Comparison of ENCODE assay signal across 10 cellular contexts in the genomic region with DNA sequence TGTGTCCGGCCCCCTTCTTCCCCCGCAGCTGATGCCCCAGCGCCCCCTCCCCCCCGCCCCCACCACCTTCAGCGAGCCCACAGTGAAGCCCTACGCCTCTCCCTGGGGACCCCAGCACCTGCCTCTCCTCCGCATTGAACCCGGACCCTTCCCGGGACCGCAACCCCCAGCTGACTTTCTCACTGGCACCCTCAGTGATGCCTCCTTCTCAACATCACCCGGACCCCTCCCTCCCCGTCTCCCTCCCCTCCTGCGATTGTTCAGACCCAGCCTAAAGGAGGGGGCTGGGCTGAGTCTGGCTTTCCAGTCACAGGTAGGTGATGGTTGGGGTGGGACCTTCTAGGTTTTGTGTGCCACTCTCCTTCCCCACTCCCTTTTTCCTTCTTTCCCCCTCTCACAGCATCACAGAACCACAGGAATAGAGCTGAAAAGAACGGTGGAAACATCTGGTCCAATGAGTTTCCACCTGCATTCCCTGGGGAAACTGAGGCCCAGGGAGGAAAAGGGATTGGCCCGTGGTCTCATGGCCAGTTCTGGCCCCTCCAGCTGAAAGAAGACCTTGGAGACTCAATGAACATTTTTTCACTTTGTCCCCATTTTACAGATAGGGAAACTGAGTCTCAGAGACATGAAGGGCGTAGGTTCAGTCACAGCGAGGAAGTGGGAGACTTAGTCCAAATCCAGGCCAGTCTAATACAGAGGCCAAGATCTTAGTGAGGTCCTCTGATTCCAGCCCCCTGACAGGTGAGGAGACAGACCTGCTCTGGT. TPM values are rescaled to one million over a fixed set of nuclear protein-coding genes. Genes with fewer than 3 reads are reported as not detected.
DNase-seq lines count a peak whose midpoint lies in the region; ATAC-seq and TF ChIP-seq lines count a peak whose summit lies in the region.
"Had no signal": no experiment of that assay in that cellular context is flagged by ENCODE, and none has a peak within 500 bp of the region (broad histone marks: within the 10 kb centered on the region; RNA-seq: fewer than 3 reads in every experiment).

No MANE protein-coding gene starts in this region.

- peak overlapping the region; percentile 41 for H2BK12ac ChIP-seq in neuronal stem cell (ENCODE audit: low read length)

- no peak for TF ChIP-seq POLR2A in esophagus squamous epithelium (IDR thresholded peaks at IDR 0.05)

- peak overlapping the region; percentile 83 for H3K18ac ChIP-seq in neuronal stem cell (ENCODE audit: low read length)

- H3K79me2 ChIP-seq in Karpas-422 (ENCODE audit: low read length), result 0 out of 2 replicates have a peak, but pooled peaks cover 6% of the 10 kb centered on the region

- TF ChIP-seq CTCF in BE2C (IDR thresholded peaks at IDR 0.05; ENCODE audit: low read depth, low read length) (no peak), esophagus squamous epithelium (IDR thresholded peaks at IDR 0.05) (no peak), left lung (IDR thresholded peaks at IDR 0.05) (no peak)

- no peaks in the 10 kb centered on the region for H3K79me1 ChIP-seq in neuronal stem cell (ENCODE audit: low read depth, low read length)

- H3K36me3 ChIP-seq in BE2C (no peaks in the 10 kb centered on the region), Karpas-422 (ENCODE audit: insufficient read depth, low read length) (0 out of 2 replicates have a peak, but pooled peaks cover 3% of the 10 kb centered on the region), esophagus squamous epithelium (no peaks in the 10 kb centered on the region), neuronal stem cell (replicated peaks in 1 of 2; ENCODE audit: control insufficient read depth in 2 of 2, insufficient read depth in 2 of 2, low read length in 2 of 2) (no peaks in the 10 kb centered on the region), left lung (no peaks in the 10 kb centered on the region)

- no peak overlapping the region for H3K23ac ChIP-seq in neuronal stem cell (ENCODE audit: low read depth, low read length, poor library complexity)

- H3K27ac ChIP-seq in Karpas-422 (ENCODE audit: low read length) (peak overlapping the region; percentile 97), esophagus squamous epithelium (peak overlapping the region; percentile 58 to 89 (median 87)), neuronal stem cell (replicated peaks; ENCODE audit: low read length) (no peak overlapping the region), left lung (no peak overlapping the region)

- H2BK5ac ChIP-seq in neuronal stem cell (ENCODE audit: low read length), result peak overlapping the region; percentile 22

- H4K91ac ChIP-seq in neuronal stem cell (ENCODE audit: low read depth, low read length, poor library complexity), result no peak overlapping the region

- no peaks in the 10 kb centered on the region for H3K9me3 ChIP-seq in BE2C
- H3K9me3 ChIP-seq in Karpas-422 (ENCODE audit: low read length), result no peaks in the 10 kb centered on the region
- no peaks in the 10 kb centered on the region for H3K9me3 ChIP-seq in esophagus squamous epithelium
- peaks cover 0 to 1% of the 10 kb centered on the region in 2 donors for H3K9me3 ChIP-seq in neuronal stem cell (replicated peaks in 1 of 2; ENCODE audit: control insufficient read depth in 2 of 2, insufficient read depth in 1 of 2, low read depth in 1 of 2, low read length in 2 of 2)
- no peaks in the 10 kb centered on the region for H3K9me3 ChIP-seq in left lung

- peak overlapping the region; percentile 97 for H3K9ac ChIP-seq in Karpas-422 (ENCODE audit: low read length)
- no peak overlapping the region for H3K9ac ChIP-seq in neuronal stem cell (ENCODE audit: low read depth, low read length, poor library complexity)

- H3K9me2 ChIP-seq in Karpas-422 (replicated peaks; ENCODE audit: insufficient read depth, low read length), result no peaks in the 10 kb centered on the region

- intact Hi-C loops in esophagus squamous epithelium (cut with DNase I) (no loop called here), left lung (cut with DNase I) (no loop called here)

- H2AK5ac ChIP-seq in neuronal stem cell (ENCODE audit: low read depth, low read length), result peak overlapping the region; percentile 75

- no peak overlapping the region for H4K8ac ChIP-seq in neuronal stem cell (ENCODE audit: low read depth, low read length)

- no peak overlapping the region for H2BK15ac ChIP-seq in neuronal stem cell (ENCODE audit: low read length)

- H3K4me3 ChIP-seq in BE2C (ENCODE audit: low read depth, low read length) (peak overlapping the region; percentile 62; the same call in 1 of the 2 replicates), Karpas-422 (ENCODE audit: low read length) (peak overlapping the region; percentile 90), esophagus squamous epithelium (peak overlapping the region; percentile 34 to 66 (median 60)), neuronal stem cell (ENCODE audit: low read length in 2 of 2) (peak overlapping the region in 1 of 2 donors; percentile 50), left lung (peak overlapping the region in 1 of 2 donors; percentile 49)

- peak overlapping the region; percentile 95 for H3K4me2 ChIP-seq in Karpas-422 (ENCODE audit: low read depth, low read length, poor library complexity, severe bottlenecking)
- peak overlapping the region; percentile 86 for H3K4me2 ChIP-seq in neuronal stem cell (ENCODE audit: insufficient read depth, low read length, poor library complexity, severe bottlenecking)

- peak overlapping the region; percentile 47 for H3K14ac ChIP-seq in neuronal stem cell (ENCODE audit: low read length)

- no peak overlapping the region for H2BK120ac ChIP-seq in neuronal stem cell (ENCODE audit: low read depth, low read length)

- 61 to 75% methylated on average over 4 to 10 of the region's 17 CpGs for WGBS in esophagus squamous epithelium, 2 donors
- WGBS in neuronal stem cell (ENCODE audit: extremely low coverage in 2 of 2, insufficient read length in 2 of 2, insufficient replicate concordance in 1 of 2), 2 donors, result no CpG with 5 or more reads among the region's 17 CpGs

- no peak for ATAC-seq in left lung
- ATAC-seq in HG03175 (IDR thresholded peaks at IDR 0.05; ENCODE audit: unreplicated experiment), result no peak

- H4K20me1 ChIP-seq in Karpas-422 (ENCODE audit: insufficient read depth, low read depth, low read length), result no peaks in the 10 kb centered on the region

- no peaks in the 10 kb centered on the region for H3K27me3 ChIP-seq in BE2C
- no peaks in the 10 kb centered on the region for H3K27me3 ChIP-seq in Karpas-422 (ENCODE audit: low read length)
- no peaks in the 10 kb centered on the region for H3K27me3 ChIP-seq in esophagus squamous epithelium
- peaks cover 0 to 6% (median 0%) of the 10 kb centered on the region in 3 experiments for H3K27me3 ChIP-seq in neuronal stem cell (ENCODE audit: control insufficient read depth in 3 of 3, insufficient read depth in 3 of 3, low read depth in 1 of 3, low read length in 3 of 3)
- peaks cover 0 to 28% of the 10 kb centered on the region in 2 donors for H3K27me3 ChIP-seq in left lung

- no peak overlapping the region for H2AFZ ChIP-seq in Karpas-422 (ENCODE audit: low read length)
- peak overlapping the region; percentile 96 for H2AFZ ChIP-seq in neuronal stem cell (ENCODE audit: low read length)

- DNase-seq in BE2C (no peak), Karpas-422 (peak; percentile 91), esophagus squamous epithelium (lab: John Stamatoyannopoulos, UW) (no peak), neuronal stem cell (ENCODE audit: low spot score) (no peak), left lung (no peak), SK-N-DZ (ENCODE audit: low spot score) (no peak), NCI-H1436 (lab: John Stamatoyannopoulos, UW) (no peak)
- DNase-seq: small intestine had no signal

- H3K4me1 ChIP-seq in BE2C, result no peaks in the 10 kb centered on the region
- H3K4me1 ChIP-seq in Karpas-422 (ENCODE audit: low read length), result peaks cover 43% of the 10 kb centered on the region
- H3K4me1 ChIP-seq in esophagus squamous epithelium, result peaks cover 0 to 18% (median 8%) of the 10 kb centered on the region in 3 donors
- H3K4me1 ChIP-seq in neuronal stem cell (ENCODE audit: control insufficient read depth in 2 of 2, insufficient read depth in 1 of 2, low read depth in 1 of 2, low read length in 2 of 2), result peaks cover 0 to 3% of the 10 kb centered on the region in 2 donors
- H3K4me1 ChIP-seq in left lung, result peaks cover 0 to 4% of the 10 kb centered on the region in 2 donors

- no peak overlapping the region for H3K4ac ChIP-seq in neuronal stem cell (ENCODE audit: low read length)

RNA-seq across cellular contexts. Expression of a gene that starts 0.8 kb away (rescaled TPM):
- 1.6 TPM for polyA plus RNA-seq in BE2C (2012; ENCODE audit: insufficient read depth, insufficient read length, low read depth)
- 13.0 and 21.6 TPM in 2 replicates for total RNA-seq in Karpas-422 (2014; rRNA removed; shearing (Covaris generic); ENCODE audit: low replicate concordance)
- 1 to 10 TPM in 1 of 4 donors, under 1 TPM in 3; 0.61 to 1.7 (median 0.91) TPM for total RNA-seq in esophagus squamous epithelium
- 3.1 TPM for polyA plus RNA-seq in neuronal stem cell (2013, experiment 1 of 2)
- 3.1 TPM for polyA plus RNA-seq in neuronal stem cell (2013, experiment 2 of 2)
- 1 to 10 TPM; 3.7 to 7.8 TPM for total RNA-seq in left lung
- 16.5 and 17.9 TPM in 2 replicates for polyA plus RNA-seq in SK-N-DZ (2014; cell fraction: cytosol; rRNA removed)
- polyA plus RNA-seq in SK-N-DZ (2014; cell fraction: nucleus; rRNA removed), result 21.2 and 26.5 TPM in 2 replicates

RNA-seq across cellular contexts. Expression of a gene that starts 38.2 kb away (rescaled TPM):
- not detected for polyA plus RNA-seq in BE2C (2012; ENCODE audit: insufficient read depth, insufficient read length, low read depth)
- 0.18 and 0.26 TPM in 2 replicates for total RNA-seq in Karpas-422 (2014; rRNA removed; shearing (Covaris generic); ENCODE audit: low replicate concordance)
- 10 to 100 TPM; 43.9 to 79.1 (median 53.4) TPM for total RNA-seq in esophagus squamous epithelium
- polyA plus RNA-seq in neuronal stem cell (2013, experiment 1 of 2), result 0.03 TPM
- polyA plus RNA-seq in neuronal stem cell (2013, experiment 2 of 2), result not detected
- total RNA-seq in left lung, result 1 to 10 TPM in 1 of 2 donors, not detected in 1; 1.4 TPM
- not detected in 2 replicates for polyA plus RNA-seq in SK-N-DZ (2014; cell fraction: cytosol; rRNA removed)
- polyA plus RNA-seq in SK-N-DZ (2014; cell fraction: nucleus; rRNA removed), result not detected in 2 replicates
- total RNA-seq: activated CD4-positive, alpha-beta memory T cell treated with anti-CD3 and anti-CD28 coated beads for 36 hours had no signal

RNA-seq across cellular contexts. Expression of a gene that starts 44.1 kb away (rescaled TPM):
- 1,285 TPM for polyA plus RNA-seq in BE2C (2012; ENCODE audit: insufficient read depth, insufficient read length, low read depth)
- 5,091 and 6,020 TPM in 2 replicates for total RNA-seq in Karpas-422 (2014; rRNA removed; shearing (Covaris generic); ENCODE audit: low replicate concordance)
- total RNA-seq in esophagus squamous epithelium (100 to 1,000 TPM; 657 to 937 (median 873) TPM), left lung (1,000 to 10,000 TPM; 1,223 to 1,263 TPM)
- polyA plus RNA-seq in neuronal stem cell (2013, experiment 1 of 2), result 2,661 TPM
- polyA plus RNA-seq in neuronal stem cell (2013, experiment 2 of 2), result 2,611 TPM
- polyA plus RNA-seq in SK-N-DZ (2014; cell fraction: cytosol; rRNA removed), result 3,712 and 4,687 TPM in 2 replicates
- 1,219 and 2,794 TPM in 2 replicates for polyA plus RNA-seq in SK-N-DZ (2014; cell fraction: nucleus; rRNA removed)

Comparison
In these comparisons a context has a peak if more than half of its experiments do, and no peak if none do; other contexts are left out.
1. H3K27ac ChIP-seq: peak in Karpas-422 (single experiment) and esophagus squamous epithelium (4 of 4); none in neuronal stem cell (single experiment) and left lung (0 of 2).
2. RNA of a gene that starts 38.2 kb away (total RNA-seq): 43.9 to 79.1 TPM in esophagus squamous epithelium; 1.4 TPM in left lung and 0.18 to 0.26 TPM in Karpas-422; every median in the first group is over 10 times any median in the second.